In genomic region chr21:43201491-43201890, GRCh38 we compare ENCODE assay signal across 1 cellular context.
TF ChIP-seq lines count a peak whose summit lies in the region.

No MANE protein-coding gene starts in this region.

TF ChIP-seq in HepG2, 621 proteins besides CTCF, POLR2A, EP300 and RAD21:
- TF ChIP-seq ZNF747 (CRISPR knock-in tag; IDR thresholded peaks at IDR 0.05; ENCODE audit: borderline replicate concordance) (no peak), MEF2D (CRISPR knock-in tag; IDR thresholded peaks at IDR 0.05) (no peak), ZFP1 (CRISPR knock-in tag; IDR thresholded peaks at IDR 0.05) (peak; percentile 100), ARNT2 (CRISPR knock-in tag; IDR thresholded peaks at IDR 0.05; ENCODE audit: low read depth) (no peak), ATAD3A (CRISPR knock-in tag; IDR thresholded peaks at IDR 0.05) (no peak), GZF1 (CRISPR knock-in tag; IDR thresholded peaks at IDR 0.05) (no peak)
- TF ChIP-seq, protein P1, sequence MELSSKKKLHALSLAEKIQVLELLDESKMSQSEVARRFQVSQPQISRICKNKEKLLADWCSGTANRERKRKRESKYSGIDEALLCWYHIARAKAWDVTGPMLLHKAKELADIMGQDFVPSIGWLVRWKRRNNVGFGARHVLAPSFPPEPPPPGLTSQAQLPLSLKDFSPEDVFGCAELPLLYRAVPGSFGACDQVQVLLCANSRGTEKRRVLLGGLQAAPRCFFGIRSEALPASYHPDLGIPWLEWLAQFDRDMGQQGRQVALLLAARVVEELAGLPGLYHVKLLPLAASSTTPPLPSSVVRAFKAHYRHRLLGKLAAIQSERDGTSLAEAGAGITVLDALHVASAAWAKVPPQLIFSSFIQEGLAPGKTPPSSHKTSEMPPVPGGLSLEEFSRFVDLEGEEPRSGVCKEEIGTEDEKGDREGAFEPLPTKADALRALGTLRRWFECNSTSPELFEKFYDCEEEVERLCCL (CRISPR knock-in tag; IDR thresholded peaks at IDR 0.05; ENCODE audit: borderline replicate concordance) = no peak
TF ChIP-seq in HepG2: peak in this region for 1.
